ENCODE assay signal across 1 cellular context in the genomic region with DNA sequence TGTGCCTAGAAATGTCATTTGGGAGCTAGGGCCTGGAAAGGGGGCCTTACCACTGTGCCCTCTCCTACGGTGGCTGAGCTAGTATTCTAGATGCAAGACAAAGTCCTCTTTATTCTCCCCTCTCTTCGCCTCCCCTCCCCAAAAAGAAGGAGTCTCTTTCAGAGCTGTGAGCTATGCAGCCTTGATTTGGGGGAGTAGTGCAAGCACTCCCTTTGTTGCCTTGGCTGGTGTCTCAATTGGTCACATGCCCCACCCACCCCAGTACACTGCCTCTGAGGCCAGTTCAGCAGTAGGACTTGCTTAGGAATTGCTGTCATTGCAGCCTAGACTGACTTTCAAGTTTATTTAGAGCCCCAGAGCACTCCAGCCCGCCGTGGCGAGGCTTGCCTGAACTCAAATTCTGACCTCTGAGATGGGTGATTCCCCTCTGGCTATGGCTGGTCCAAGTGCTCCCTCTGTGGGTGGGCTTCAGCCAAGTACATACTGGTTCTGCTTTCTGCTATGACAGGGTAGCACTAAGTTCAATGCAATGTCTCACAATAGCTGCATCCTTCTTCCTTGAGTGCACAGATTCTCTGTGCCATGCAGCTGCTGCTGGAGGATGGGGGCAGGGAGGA.
TF ChIP-seq lines count a peak whose summit lies in the region.

No MANE protein-coding gene starts in this region.

TF ChIP-seq in K562, 482 proteins besides CTCF, POLR2A, EP300 and RAD21 (continued from another document):
- TF ChIP-seq, protein P1, sequence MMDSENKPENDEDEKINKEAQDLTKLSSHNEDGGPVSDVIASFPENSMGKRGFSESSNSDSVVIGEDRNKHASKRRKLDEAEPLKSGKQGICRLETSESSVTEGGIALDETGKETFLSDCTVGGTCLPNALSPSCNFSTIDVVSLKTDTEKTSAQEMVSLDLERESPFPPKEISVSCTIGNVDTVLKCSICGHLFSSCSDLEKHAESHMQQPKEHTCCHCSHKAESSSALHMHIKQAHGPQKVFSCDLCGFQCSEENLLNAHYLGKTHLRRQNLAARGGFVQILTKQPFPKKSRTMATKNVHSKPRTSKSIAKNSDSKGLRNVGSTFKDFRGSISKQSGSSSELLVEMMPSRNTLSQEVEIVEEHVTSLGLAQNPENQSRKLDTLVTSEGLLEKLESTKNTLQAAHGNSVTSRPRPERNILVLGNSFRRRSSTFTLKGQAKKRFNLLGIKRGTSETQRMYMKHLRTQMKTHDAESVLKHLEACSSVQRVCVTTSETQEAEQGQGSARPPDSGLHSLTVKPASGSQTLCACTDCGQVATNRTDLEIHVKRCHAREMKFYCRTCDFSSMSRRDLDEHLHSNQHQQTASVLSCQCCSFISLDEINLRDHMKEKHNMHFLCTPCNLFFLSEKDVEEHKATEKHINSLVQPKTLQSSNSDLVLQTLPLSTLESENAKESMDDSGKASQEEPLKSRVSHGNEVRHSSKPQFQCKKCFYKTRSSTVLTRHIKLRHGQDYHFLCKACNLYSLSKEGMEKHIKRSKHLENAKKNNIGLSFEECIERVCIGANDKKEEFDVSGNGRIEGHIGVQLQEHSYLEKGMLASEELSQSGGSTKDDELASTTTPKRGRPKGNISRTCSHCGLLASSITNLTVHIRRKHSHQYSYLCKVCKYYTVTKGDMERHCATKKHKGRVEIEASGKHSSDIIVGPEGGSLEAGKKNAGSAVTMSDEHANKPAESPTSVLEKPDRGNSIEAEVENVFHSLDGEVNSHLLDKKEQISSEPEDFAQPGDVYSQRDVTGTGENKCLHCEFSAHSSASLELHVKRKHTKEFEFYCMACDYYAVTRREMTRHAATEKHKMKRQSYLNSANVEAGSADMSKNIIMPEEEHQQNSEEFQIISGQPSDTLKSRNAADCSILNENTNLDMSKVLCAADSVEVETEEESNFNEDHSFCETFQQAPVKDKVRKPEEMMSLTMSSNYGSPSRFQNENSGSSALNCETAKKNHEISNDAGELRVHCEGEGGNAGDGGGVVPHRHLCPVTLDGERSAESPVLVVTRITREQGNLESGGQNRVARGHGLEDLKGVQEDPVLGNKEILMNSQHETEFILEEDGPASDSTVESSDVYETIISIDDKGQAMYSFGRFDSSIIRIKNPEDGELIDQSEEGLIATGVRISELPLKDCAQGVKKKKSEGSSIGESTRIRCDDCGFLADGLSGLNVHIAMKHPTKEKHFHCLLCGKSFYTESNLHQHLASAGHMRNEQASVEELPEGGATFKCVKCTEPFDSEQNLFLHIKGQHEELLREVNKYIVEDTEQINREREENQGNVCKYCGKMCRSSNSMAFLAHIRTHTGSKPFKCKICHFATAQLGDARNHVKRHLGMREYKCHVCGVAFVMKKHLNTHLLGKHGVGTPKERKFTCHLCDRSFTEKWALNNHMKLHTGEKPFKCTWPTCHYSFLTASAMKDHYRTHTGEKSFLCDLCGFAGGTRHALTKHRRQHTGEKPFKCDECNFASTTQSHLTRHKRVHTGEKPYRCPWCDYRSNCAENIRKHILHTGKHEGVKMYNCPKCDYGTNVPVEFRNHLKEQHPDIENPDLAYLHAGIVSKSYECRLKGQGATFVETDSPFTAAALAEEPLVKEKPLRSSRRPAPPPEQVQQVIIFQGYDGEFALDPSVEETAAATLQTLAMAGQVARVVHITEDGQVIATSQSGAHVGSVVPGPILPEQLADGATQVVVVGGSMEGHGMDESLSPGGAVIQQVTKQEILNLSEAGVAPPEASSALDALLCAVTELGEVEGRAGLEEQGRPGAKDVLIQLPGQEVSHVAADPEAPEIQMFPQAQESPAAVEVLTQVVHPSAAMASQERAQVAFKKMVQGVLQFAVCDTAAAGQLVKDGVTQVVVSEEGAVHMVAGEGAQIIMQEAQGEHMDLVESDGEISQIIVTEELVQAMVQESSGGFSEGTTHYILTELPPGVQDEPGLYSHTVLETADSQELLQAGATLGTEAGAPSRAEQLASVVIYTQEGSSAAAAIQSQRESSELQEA (IDR thresholded peaks at IDR 0.05; ENCODE audit: low read depth), result no peak
- TF ChIP-seq RHOXF2B (CRISPR knock-in tag; conservative IDR thresholded peaks at IDR 0.05) (no peak), MCM5 (IDR thresholded peaks at IDR 0.05; ENCODE audit: low read depth) (no peak), TRIM24 (IDR thresholded peaks at IDR 0.05) (no peak), SMAD2 (IDR thresholded peaks at IDR 0.05; ENCODE audit: low read depth, low read length) (no peak), CEBPB (tag; IDR thresholded peaks at IDR 0.05) (no peak), TSC22D4 (tag; IDR thresholded peaks at IDR 0.05) (no peak), STAT5B (CRISPR knock-in tag; IDR thresholded peaks at IDR 0.05) (no peak), ZNF12 (CRISPR knock-in tag; IDR thresholded peaks at IDR 0.05) (no peak)
